Comparison of ENCODE assay signal across 31 cellular contexts in genomic region chr9:136957901-136958300, GRCh38. TPM values are rescaled to one million over a fixed set of nuclear protein-coding genes. Genes with fewer than 3 reads are reported as not detected.
"Had no signal": no experiment of that assay in that cellular context is flagged by ENCODE, and none has a peak within 500 bp of the region (broad histone marks: within the 10 kb centered on the region; RNA-seq: fewer than 3 reads in every experiment).

No MANE protein-coding gene starts in this region.

- H3K4me3 Mint-ChIP-seq: activated CD4-positive, alpha-beta T cell treated with anti-CD3 and anti-CD28 coated beads for 36 hours; activated CD4-positive, alpha-beta T cell treated with anti-CD3 and anti-CD28 coated beads, Interleukin-2, amount 10 ng/mL, durations not matched to agents 24 days and 14 days; activated naive CD8-positive, alpha-beta T cell; activated T-cell treated with anti-CD3 and anti-CD28 coated beads, Interleukin-2, amount 50 U/mL, for 24 hours; activated T-cell treated with anti-CD3 and anti-CD28 coated beads, Interleukin-2, amount 50 U/mL, for 72 hours had no signal

- H3K36me3 ChIP-seq: brain microvascular endothelial cell, esophagus muscularis mucosa, gastrocnemius medialis had no signal

- H3K27ac Mint-ChIP-seq: activated CD4-positive, alpha-beta T cell treated with anti-CD3 and anti-CD28 coated beads for 36 hours; activated CD4-positive, alpha-beta T cell treated with anti-CD3 and anti-CD28 coated beads, Interleukin-2, amount 10 ng/mL, durations not matched to agents 24 days and 14 days; activated naive CD8-positive, alpha-beta T cell; activated T-cell treated with anti-CD3 and anti-CD28 coated beads, Interleukin-2, amount 50 U/mL, for 24 hours; activated T-cell treated with anti-CD3 and anti-CD28 coated beads, Interleukin-2, amount 50 U/mL, for 72 hours had no signal

- H3K27me3 Mint-ChIP-seq: activated CD4-positive, alpha-beta T cell treated with anti-CD3 and anti-CD28 coated beads for 36 hours; activated CD4-positive, alpha-beta T cell treated with anti-CD3 and anti-CD28 coated beads, Interleukin-2, amount 10 ng/mL, durations not matched to agents 24 days and 14 days; activated naive CD8-positive, alpha-beta T cell; activated T-cell treated with anti-CD3 and anti-CD28 coated beads, Interleukin-2, amount 50 U/mL, for 24 hours; effector memory CD8-positive, alpha-beta T cell had no signal

- H3K36me3 Mint-ChIP-seq: activated naive CD8-positive, alpha-beta T cell had no signal

- FAIRE-seq: astrocyte, colon had no signal

- ATAC-seq: activated CD4-positive, alpha-beta T cell treated with anti-CD3 and anti-CD28 coated beads for 36 hours; activated T-cell treated with anti-CD3 and anti-CD28 coated beads, Interleukin-2, amount 50 U/mL, for 72 hours; effector memory CD8-positive, alpha-beta T cell; foreskin keratinocyte; gastrocnemius medialis had no signal

- H3K4me3 ChIP-seq: esophagus muscularis mucosa, gastrocnemius medialis had no signal

- H3K4me1 ChIP-seq: foreskin keratinocyte, gastrocnemius medialis had no signal

- H3K27me3 ChIP-seq: brain microvascular endothelial cell, foreskin keratinocyte, gastrocnemius medialis had no signal

- DNase-seq: activated CD4-positive, alpha-beta T cell treated with anti-CD3 and anti-CD28 coated beads for 36 hours; activated CD4-positive, alpha-beta T cell treated with anti-CD3 and anti-CD28 coated beads, Interleukin-2, amount 10 ng/mL, durations not matched to agents 24 days and 14 days; activated CD4-positive, alpha-beta T cell treated with anti-CD3 and anti-CD28 coated beads, Interleukin-2, amount 50 U/mL, for 48 hours; activated CD4-positive, CD25-positive, alpha-beta regulatory T cell; activated CD4-positive, CD25-positive, alpha-beta regulatory T cell treated with anti-CD3 and anti-CD28 coated beads, Interleukin-2, amount 50 U/mL, for 72 hours; activated CD8-positive, alpha-beta memory T cell treated with anti-CD3 and anti-CD28 coated beads, Interleukin-2, amount 50 U/mL, for 48 hours; activated effector memory CD4-positive, alpha-beta T cell treated with Interleukin-2 at 50 U/mL for 16 hours; activated gamma-delta T cell treated with Interleukin-2 at 50 U/mL for 16 hours; activated naive CD4-positive, alpha-beta T cell treated with anti-CD3 and anti-CD28 coated beads, Interleukin-2, amount 50 U/mL, for 16 hours; activated naive CD4-positive, alpha-beta T cell treated with Interleukin-2 at 50 U/mL for 16 hours; activated T-cell treated with anti-CD3 and anti-CD28 coated beads for 4 hours; activated T-cell treated with anti-CD3 and anti-CD28 coated beads, Interleukin-2, amount 50 U/mL, for 24 hours; activated T-cell treated with anti-CD3 and anti-CD28 coated beads, Interleukin-2, amount 50 U/mL, for 72 hours; amniotic stem cell; anterior cingulate cortex; brain microvascular endothelial cell; caudate nucleus; cortex of kidney; dermis blood vessel endothelial cell; effector CD4-positive, alpha-beta T cell; effector memory CD8-positive, alpha-beta T cell; erythroblast; foreskin keratinocyte; gastrocnemius medialis; glutamatergic neuron; T-helper 2 cell had no signal

- H3K27ac ChIP-seq: brain microvascular endothelial cell, esophagus muscularis mucosa, foreskin keratinocyte, gastrocnemius medialis had no signal

- H3K9me3 ChIP-seq: esophagus muscularis mucosa, gastrocnemius medialis had no signal

RNA-seq across cellular contexts. Expression of gene LCN12, which starts 5.8 kb away (rescaled TPM):
- total RNA-seq: astrocyte, dermis blood vessel endothelial cell, esophagus muscularis mucosa, foreskin keratinocyte, gastrocnemius medialis had no signal

RNA-seq across cellular contexts. Expression of gene C8G, which starts 12.9 kb away (rescaled TPM):
- total RNA-seq: dermis blood vessel endothelial cell, esophagus muscularis mucosa had no signal

RNA-seq across cellular contexts. Expression of gene PTGDS, which starts 19.4 kb away (rescaled TPM):
- total RNA-seq: activated CD4-positive, alpha-beta T cell treated with anti-CD3 and anti-CD28 coated beads for 36 hours; activated CD4-positive, alpha-beta T cell treated with anti-CD3 and anti-CD28 coated beads, Interleukin-2, amount 10 ng/mL, durations not matched to agents 24 days and 14 days; activated T-cell treated with anti-CD3 and anti-CD28 coated beads, Interleukin-2, amount 50 U/mL, for 72 hours; foreskin keratinocyte had no signal
- polyA plus RNA-seq: foreskin keratinocyte had no signal

RNA-seq across cellular contexts. Expression of gene LCNL1, which starts 24.9 kb away (rescaled TPM):
- total RNA-seq: activated CD4-positive, alpha-beta T cell treated with anti-CD3 and anti-CD28 coated beads for 36 hours; activated CD4-positive, alpha-beta T cell treated with anti-CD3 and anti-CD28 coated beads, Interleukin-2, amount 10 ng/mL, durations not matched to agents 24 days and 14 days; activated T-cell treated with anti-CD3 and anti-CD28 coated beads, Interleukin-2, amount 50 U/mL, for 72 hours; dermis blood vessel endothelial cell; foreskin keratinocyte; T-helper 1 cell treated with Interleukin-12 subunit alpha and Interleukin-12 subunit beta and Interleukin-4 antibody, amounts not matched to agents 30 ng/mL and 1 ng/mL, for 36 hours had no signal
- polyA plus RNA-seq: foreskin keratinocyte had no signal
